9 cellular contexts compared by ENCODE assay signal in genomic region chr9:36141288-36141687, GRCh38. TPM values are rescaled to one million over a fixed set of nuclear protein-coding genes. Genes with fewer than 3 reads are reported as not detected.
DNase-seq lines count a peak whose midpoint lies in the region; ATAC-seq and TF ChIP-seq lines count a peak whose summit lies in the region.
"Had no signal": no experiment of that assay in that cellular context is flagged by ENCODE, and none has a peak within 500 bp of the region (broad histone marks: within the 10 kb centered on the region; RNA-seq: fewer than 3 reads in every experiment).

No MANE protein-coding gene starts in this region.

- H3K9me3 ChIP-seq in BLaER1 treated with 17β-estradiol and CSF1 and Interleukin-3, amounts not matched to agents 10 nM and 100 nM (replicated peaks in 1 of 11) = peaks cover 5 to 17% (median 11%) of the 10 kb centered on the region in 11 experiments; a peak in 16 of 22 replicates
- H3K9me3 ChIP-seq: SJSA1 had no signal

- no peaks in the 10 kb centered on the region for H3K27me3 ChIP-seq in BLaER1 treated with 17β-estradiol and CSF1 and Interleukin-3, amounts not matched to agents 10 nM and 100 nM
- H3K27me3 ChIP-seq: SJSA1 had no signal

- TF ChIP-seq CTCF in chondrocyte (IDR thresholded peaks at IDR 0.05) = peak; percentile 68

- ATAC-seq in naive thymus-derived CD8-positive, alpha-beta T cell = no peak
- ATAC-seq in HG03175 (IDR thresholded peaks at IDR 0.05; ENCODE audit: unreplicated experiment) (no peak), GM21526 (IDR thresholded peaks at IDR 0.05; ENCODE audit: low FRiP score, unreplicated experiment) (no peak), HG02610 (IDR thresholded peaks at IDR 0.05; ENCODE audit: unreplicated experiment) (no peak), GM21381 (IDR thresholded peaks at IDR 0.05; ENCODE audit: unreplicated experiment) (no peak)

- peak overlapping the region; percentile 50 to 100 (median 90) for H3K4me3 Mint-ChIP-seq in IgD-negative memory B cell
- H3K4me3 Mint-ChIP-seq in chondrocyte (ENCODE audit: unreplicated experiment) = no peak overlapping the region
- peak overlapping the region; percentile 31 to 95 (median 90) for H3K4me3 Mint-ChIP-seq in naive thymus-derived CD8-positive, alpha-beta T cell

- H3K4me1 Mint-ChIP-seq in IgD-negative memory B cell = peaks cover 68 to 79% (median 75%) of the 10 kb centered on the region in 3 donors
- H3K4me1 Mint-ChIP-seq in chondrocyte (ENCODE audit: low read depth) = peaks cover 74% of the 10 kb centered on the region
- peaks cover 74 to 94% (median 93%) of the 10 kb centered on the region in 4 donors for H3K4me1 Mint-ChIP-seq in naive thymus-derived CD8-positive, alpha-beta T cell

- H3K9ac ChIP-seq in BLaER1 treated with 17β-estradiol and CSF1 and Interleukin-3, amounts not matched to agents 10 nM and 100 nM = peak overlapping the region; percentile 67 to 80 (median 77); a peak in 20 of 22 replicates

- H3K36me3 Mint-ChIP-seq in IgD-negative memory B cell (peaks cover 6% of the 10 kb centered on the region), chondrocyte (ENCODE audit: low read depth) (peaks cover 30% of the 10 kb centered on the region)
- peaks cover 8 to 13% (median 12%) of the 10 kb centered on the region in 3 donors for H3K36me3 Mint-ChIP-seq in naive thymus-derived CD8-positive, alpha-beta T cell

- peaks cover 82 to 93% (median 87%) of the 10 kb centered on the region in 10 experiments for H3K4me1 ChIP-seq in BLaER1 treated with 17β-estradiol and CSF1 and Interleukin-3, amounts not matched to agents 10 nM and 100 nM

- H3K27ac Mint-ChIP-seq in IgD-negative memory B cell (peak overlapping the region; percentile 85 to 91 (median 86)), chondrocyte (ENCODE audit: unreplicated experiment) (peak overlapping the region; percentile 41)
- peak overlapping the region in 8 of 10 donors; percentile 55 to 100 (median 86) for H3K27ac Mint-ChIP-seq in naive thymus-derived CD8-positive, alpha-beta T cell

- H3K4me2 ChIP-seq in BLaER1 treated with 17β-estradiol and CSF1 and Interleukin-3, amounts not matched to agents 10 nM and 100 nM = peak overlapping the region; percentile 91 to 100 (median 98)

- H3K9me3 Mint-ChIP-seq in IgD-negative memory B cell (peaks cover 4 to 11% (median 5%) of the 10 kb centered on the region in 3 donors), chondrocyte (ENCODE audit: low read depth) (no peaks in the 10 kb centered on the region)
- peaks cover 0 to 16% (median 9%) of the 10 kb centered on the region in 9 donors for H3K9me3 Mint-ChIP-seq in naive thymus-derived CD8-positive, alpha-beta T cell

- H3K36me3 ChIP-seq in BLaER1 treated with 17β-estradiol and CSF1 and Interleukin-3, amounts not matched to agents 10 nM and 100 nM = peaks cover 0 to 27% (median 14%) of the 10 kb centered on the region in 11 experiments; a peak in 15 of 22 replicates

- H3K27ac ChIP-seq in BLaER1 treated with 17β-estradiol and CSF1 and Interleukin-3, amounts not matched to agents 10 nM and 100 nM = peak overlapping the region; percentile 76 to 89 (median 87); a peak in 21 of 22 replicates
- H3K27ac ChIP-seq: SJSA1 had no signal

- H3K27me3 Mint-ChIP-seq in IgD-negative memory B cell (peaks cover 1% of the 10 kb centered on the region), chondrocyte (ENCODE audit: low read depth) (no peaks in the 10 kb centered on the region)
- no peaks in the 10 kb centered on the region for H3K27me3 Mint-ChIP-seq in naive thymus-derived CD8-positive, alpha-beta T cell

- peaks cover 0 to 12% (median 0%) of the 10 kb centered on the region in 11 experiments; a peak in 1 of 22 replicates for H4K20me1 ChIP-seq in BLaER1 treated with 17β-estradiol and CSF1 and Interleukin-3, amounts not matched to agents 10 nM and 100 nM

- peak; percentile 47 for DNase-seq in chondrocyte (ENCODE audit: low spot score)
- DNase-seq in naive thymus-derived CD8-positive, alpha-beta T cell = no peak

- POLR2A ChIA-PET in naive thymus-derived CD8-positive, alpha-beta T cell (lab: Charles Lee) = interaction anchor here (0.6 to 1.6 kb wide), 4 partner anchors 9 to 25 kb away, joined by 3 to 7 read pairs (median 5); no protein-coding TSS in a partner anchor

- H3K4me3 ChIP-seq in BLaER1 treated with 17β-estradiol and CSF1 and Interleukin-3, amounts not matched to agents 10 nM and 100 nM = peak overlapping the region in 2 of 10 experiments; percentile 55 to 63; a peak in 1 of 20 replicates
- H3K4me3 ChIP-seq: SJSA1 had no signal

RNA-seq across cellular contexts. Expression of gene GLIPR2, which starts 4.8 kb away (rescaled TPM):
- 36.2 TPM for polyA plus RNA-seq in IgD-negative memory B cell
- 101 to 110 TPM (median 102 TPM) in 3 replicates for total RNA-seq in chondrocyte
- total RNA-seq in naive thymus-derived CD8-positive, alpha-beta T cell = 1 to 10 TPM; 7.0 to 7.6 TPM
- polyA plus RNA-seq in naive thymus-derived CD8-positive, alpha-beta T cell = 10 to 100 TPM; 43.2 to 78.9 (median 55.3) TPM

RNA-seq across cellular contexts. Expression of gene CCIN, which starts 27.9 kb away (rescaled TPM):
- polyA plus RNA-seq in IgD-negative memory B cell = 0.64 TPM
- 2.4 to 2.7 TPM (median 2.4 TPM) in 3 replicates for total RNA-seq in chondrocyte
- total RNA-seq in naive thymus-derived CD8-positive, alpha-beta T cell = under 1 TPM in 1 of 2 experiments, not detected in 1; 0.19 TPM
- polyA plus RNA-seq in naive thymus-derived CD8-positive, alpha-beta T cell = under 1 TPM in 1 of 3 donors, not detected in 2; 0.09 TPM

RNA-seq across cellular contexts. Expression of gene CLTA, which starts 49.4 kb away (rescaled TPM):
- polyA plus RNA-seq in IgD-negative memory B cell = 82.0 TPM
- 200 to 243 TPM (median 240 TPM) in 3 replicates for total RNA-seq in chondrocyte
- 10 to 100 TPM; 56.7 to 59.0 TPM for total RNA-seq in naive thymus-derived CD8-positive, alpha-beta T cell
- 10 to 100 TPM; 60.8 to 84.5 (median 71.0) TPM for polyA plus RNA-seq in naive thymus-derived CD8-positive, alpha-beta T cell

Comparison
In these comparisons a context has a peak if more than half of its experiments do, and no peak if none do; other contexts are left out.
1. RNA of gene GLIPR2, which starts 4.8 kb away (total RNA-seq): 101 to 110 TPM in chondrocyte; 7.0 to 7.6 TPM in naive thymus-derived CD8-positive, alpha-beta T cell; every median in the first group is over 10 times any median in the second.
2. Peak in every context shown above with its lines, with median percentiles within 50 percentile points of each other: H3K27ac Mint-ChIP-seq.